In genomic region chr1:41809716-41810115, GRCh38 we compare ENCODE assay signal across 1 cellular context.
A peak's percentile ranks its signal among the peaks of the same experiment; 100 is the strongest.
TF ChIP-seq lines count a peak whose summit lies in the region.

No MANE protein-coding gene starts in this region.

TF ChIP-seq in GM12878, 131 proteins besides CTCF, POLR2A, EP300 and RAD21 (continued from another document):
- no peak for TF ChIP-seq ZBTB40 (IDR thresholded peaks at IDR 0.05; ENCODE audit: borderline replicate concordance)
- no peak for TF ChIP-seq SIN3A (IDR thresholded peaks at IDR 0.05; ENCODE audit: low read depth, low read length)
- TF ChIP-seq FOXM1 (IDR thresholded peaks at IDR 0.05; ENCODE audit: low read depth, low read length) = no peak
- TF ChIP-seq BCLAF1 (IDR thresholded peaks at IDR 0.05) = no peak
- 0 out of 2 replicates have a peak, but pooled peaks have one; percentile 34 for TF ChIP-seq CREM (IDR thresholded peaks at IDR 0.05; ENCODE audit: low read depth)
- TF ChIP-seq RB1 (IDR thresholded peaks at IDR 0.05; ENCODE audit: borderline replicate concordance) = no peak
- TF ChIP-seq KAT2A (conservative IDR thresholded peaks at IDR 0.05; ENCODE audit: control insufficient read depth, low read depth, low read length) = no peak
- TF ChIP-seq JUNB (IDR thresholded peaks at IDR 0.05) = peak; percentile 58
- TF ChIP-seq IKZF1 (conservative IDR thresholded peaks at IDR 0.05) = peak; percentile 53
- no peak for TF ChIP-seq BRCA1 (IDR thresholded peaks at IDR 0.05; ENCODE audit: low read depth, low read length)
- TF ChIP-seq TCF3 (IDR thresholded peaks at IDR 0.05; ENCODE audit: borderline replicate concordance, insufficient read depth, low read depth, low read length) = 0 out of 2 replicates have a peak, but pooled peaks have one; percentile 8
- no peak for TF ChIP-seq NR2C1 (IDR thresholded peaks at IDR 0.05)
- no peak for TF ChIP-seq HDAC2 (IDR thresholded peaks at IDR 0.05)
- no peak for TF ChIP-seq E2F4 (IDR thresholded peaks at IDR 0.05; ENCODE audit: low read depth, low read length)
- no peak for TF ChIP-seq NKRF (conservative IDR thresholded peaks at IDR 0.05)
- no peak for TF ChIP-seq SIX5 (IDR thresholded peaks at IDR 0.05; ENCODE audit: low read depth, low read length, severe bottlenecking)
- peak; percentile 69; the same call in 1 of the 2 replicates for TF ChIP-seq NFIC (IDR thresholded peaks at IDR 0.05; ENCODE audit: low read depth, low read length)
- no peak for TF ChIP-seq YBX1 (IDR thresholded peaks at IDR 0.05)
- TF ChIP-seq, protein P1, sequence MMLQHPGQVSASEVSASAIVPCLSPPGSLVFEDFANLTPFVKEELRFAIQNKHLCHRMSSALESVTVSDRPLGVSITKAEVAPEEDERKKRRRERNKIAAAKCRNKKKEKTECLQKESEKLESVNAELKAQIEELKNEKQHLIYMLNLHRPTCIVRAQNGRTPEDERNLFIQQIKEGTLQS (IDR thresholded peaks at IDR 0.05; ENCODE audit: borderline replicate concordance, extremely low read depth, low read depth, low read length) = no peak
- no peak for TF ChIP-seq ZNF687 (IDR thresholded peaks at IDR 0.05)
- no peak for TF ChIP-seq SUZ12 (IDR thresholded peaks at IDR 0.05; ENCODE audit: unreplicated experiment)
- TF ChIP-seq MTA3 (IDR thresholded peaks at IDR 0.05; ENCODE audit: borderline replicate concordance, low read length) = no peak
- no peak for TF ChIP-seq POLR2AphosphoS2 (IDR thresholded peaks at IDR 0.05; ENCODE audit: low read depth, low read length)
- no peak for TF ChIP-seq JUND (IDR thresholded peaks at IDR 0.05; ENCODE audit: low read depth, low read length)
- TF ChIP-seq IRF4 (IDR thresholded peaks at IDR 0.05; ENCODE audit: low read depth, low read length) = 0 out of 2 replicates have a peak, but pooled peaks have one; percentile 14
- no peak for TF ChIP-seq RELA (IDR thresholded peaks at IDR 0.05; ENCODE audit: borderline replicate concordance, partially characterized antibody)
- TF ChIP-seq, protein P2, sequence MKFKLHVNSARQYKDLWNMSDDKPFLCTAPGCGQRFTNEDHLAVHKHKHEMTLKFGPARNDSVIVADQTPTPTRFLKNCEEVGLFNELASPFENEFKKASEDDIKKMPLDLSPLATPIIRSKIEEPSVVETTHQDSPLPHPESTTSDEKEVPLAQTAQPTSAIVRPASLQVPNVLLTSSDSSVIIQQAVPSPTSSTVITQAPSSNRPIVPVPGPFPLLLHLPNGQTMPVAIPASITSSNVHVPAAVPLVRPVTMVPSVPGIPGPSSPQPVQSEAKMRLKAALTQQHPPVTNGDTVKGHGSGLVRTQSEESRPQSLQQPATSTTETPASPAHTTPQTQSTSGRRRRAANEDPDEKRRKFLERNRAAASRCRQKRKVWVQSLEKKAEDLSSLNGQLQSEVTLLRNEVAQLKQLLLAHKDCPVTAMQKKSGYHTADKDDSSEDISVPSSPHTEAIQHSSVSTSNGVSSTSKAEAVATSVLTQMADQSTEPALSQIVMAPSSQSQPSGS (IDR thresholded peaks at IDR 0.05; ENCODE audit: low read length) = peak; percentile 65
- TF ChIP-seq NR2C2 (IDR thresholded peaks at IDR 0.05; ENCODE audit: borderline replicate concordance, control insufficient read depth, insufficient read length, low read depth) = no peak
- no peak for TF ChIP-seq IRF5 (IDR thresholded peaks at IDR 0.05; ENCODE audit: borderline replicate concordance)
- TF ChIP-seq RBBP5 (conservative IDR thresholded peaks at IDR 0.05) = no peak
- peak; percentile 51; the same call in 1 of the 2 replicates for TF ChIP-seq EED (IDR thresholded peaks at IDR 0.05; ENCODE audit: low read depth)
- no peak for TF ChIP-seq RCOR1 (conservative IDR thresholded peaks at IDR 0.05; ENCODE audit: low read depth, low read length)
- peak; percentile 13; the same call in 1 of the 2 replicates for TF ChIP-seq CREB1 (IDR thresholded peaks at IDR 0.05; ENCODE audit: low read depth)
